In the genomic region with DNA sequence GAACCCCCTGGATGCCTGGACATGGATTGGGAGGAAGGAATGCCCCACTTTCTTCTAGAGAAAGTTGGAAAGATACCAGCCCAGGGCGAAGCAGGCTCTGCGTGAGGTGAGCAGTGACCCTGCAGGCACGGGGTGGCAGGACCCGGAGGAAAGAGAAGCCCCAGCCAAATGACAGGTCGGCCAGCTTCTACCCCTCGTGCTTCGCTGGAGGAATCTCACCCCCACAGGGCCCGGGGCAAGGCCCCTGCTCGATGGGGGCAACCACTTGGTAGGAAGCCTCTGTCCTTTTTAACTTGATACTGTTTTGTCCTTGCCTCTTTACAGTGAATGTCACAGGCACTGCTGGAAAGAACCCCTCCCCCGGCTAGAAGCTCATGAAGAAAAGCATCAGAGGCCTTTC, we compare ENCODE assay signal across 20 cellular contexts. TPM values are rescaled to one million over a fixed set of nuclear protein-coding genes. Genes with fewer than 3 reads are reported as not detected.
DNase-seq lines count a peak whose midpoint lies in the region; ATAC-seq and TF ChIP-seq lines count a peak whose summit lies in the region.
"Had no signal": no experiment of that assay in that cellular context is flagged by ENCODE, and none has a peak within 500 bp of the region (broad histone marks: within the 10 kb centered on the region; RNA-seq: fewer than 3 reads in every experiment).

No MANE protein-coding gene starts in this region.

- no peaks in the 10 kb centered on the region for H3K9me3 Mint-ChIP-seq in natural killer cell
- H3K9me3 Mint-ChIP-seq in stimulated activated effector memory CD8-positive, alpha-beta T cell treated with anti-CD3 and anti-CD28 coated beads, Interleukin-12 subunit alpha, Interleukin-12 subunit beta, amount 100 ng/mL, for 72 hours, result no peaks in the 10 kb centered on the region
- H3K9me3 Mint-ChIP-seq: CD4-positive, alpha-beta T cell had no signal

- H3K27ac ChIP-seq in adrenal gland (peak overlapping the region in 4 of 5 donors; percentile 0 to 94 (median 76)), esophagus muscularis mucosa (replicated peaks in 1 of 4) (no peak overlapping the region)
- H3K27ac ChIP-seq: KMS-11, SJSA1 had no signal

- ATAC-seq in natural killer cell, result no peak
- ATAC-seq in stimulated activated effector memory CD8-positive, alpha-beta T cell treated with anti-CD3 and anti-CD28 coated beads, Interleukin-12 subunit alpha, Interleukin-12 subunit beta, amount 100 ng/mL, for 72 hours, result no peak
- ATAC-seq: PC-3 had no signal

- DNase-seq in ELF-1 (ENCODE audit: low read depth, low spot score) (peak; percentile 66), adrenal gland (no peak), natural killer cell (no peak), iPS-NIHi7 (ENCODE audit: extremely low spot score) (no peak), DMS79 treated with DMSO at 0.1 percent for 48 hours (lab: John Stamatoyannopoulos, UW) (no peak), anterior cingulate cortex (lab: John Stamatoyannopoulos, UW) (no peak), esophagus muscularis mucosa (ENCODE audit: extremely low spot score) (no peak)
- no peak for DNase-seq in stimulated activated effector memory CD8-positive, alpha-beta T cell treated with anti-CD3 and anti-CD28 coated beads, Interleukin-12 subunit alpha, Interleukin-12 subunit beta, amount 100 ng/mL, for 72 hours (ENCODE audit: low spot score in 2 of 2)
- DNase-seq: ACHN; AML-193; Calu3; CD4-positive, alpha-beta T cell; GOT3; NCI-H1436; NCI-H2029; NCI-H2171; NCI-H774; PC-3 had no signal

- H3K4me3 ChIP-seq in adrenal gland (no peak overlapping the region), esophagus muscularis mucosa (no peak overlapping the region)
- H3K4me3 ChIP-seq: SJSA1 had no signal

- no peaks in the 10 kb centered on the region for H3K36me3 Mint-ChIP-seq in natural killer cell
- peaks cover 5% of the 10 kb centered on the region for H3K36me3 Mint-ChIP-seq in stimulated activated effector memory CD8-positive, alpha-beta T cell treated with anti-CD3 and anti-CD28 coated beads, Interleukin-12 subunit alpha, Interleukin-12 subunit beta, amount 100 ng/mL, for 72 hours

- no peaks in the 10 kb centered on the region for H3K27me3 Mint-ChIP-seq in natural killer cell (ENCODE audit: low read depth in 2 of 2)
- H3K27me3 Mint-ChIP-seq: CD4-positive, alpha-beta T cell had no signal

- TF ChIP-seq CTCF in adrenal gland (IDR thresholded peaks at IDR 0.05) (no peak), natural killer cell (IDR thresholded peaks at IDR 0.05) (no peak), esophagus muscularis mucosa (IDR thresholded peaks at IDR 0.05) (no peak)

- 47 to 51% (median 48%) methylated on average over 5 to 10 of the region's 10 CpGs for WGBS in adrenal gland, 4 donors
- WGBS in esophagus muscularis mucosa, result 88% methylated on average over 5 of the region's 10 CpGs

- no peaks in the 10 kb centered on the region for H3K27me3 ChIP-seq in adrenal gland
- H3K27me3 ChIP-seq in esophagus muscularis mucosa, result no peaks in the 10 kb centered on the region
- H3K27me3 ChIP-seq: SJSA1 had no signal

- H3K4me3 Mint-ChIP-seq in natural killer cell, result no peak overlapping the region
- no peak overlapping the region for H3K4me3 Mint-ChIP-seq in stimulated activated effector memory CD8-positive, alpha-beta T cell treated with anti-CD3 and anti-CD28 coated beads, Interleukin-12 subunit alpha, Interleukin-12 subunit beta, amount 100 ng/mL, for 72 hours
- H3K4me3 Mint-ChIP-seq: CD4-positive, alpha-beta T cell had no signal

- intact Hi-C loops in adrenal gland (cut with DNase I) (no loop called here), natural killer cell (cut with micrococcal nuclease) (no loop called here), esophagus muscularis mucosa (cut with DNase I) (no loop called here)

- H3K36me3 ChIP-seq in adrenal gland (replicated peaks in 1 of 2) (no peaks in the 10 kb centered on the region), esophagus muscularis mucosa (no peaks in the 10 kb centered on the region)
- H3K36me3 ChIP-seq: SJSA1 had no signal

- peaks cover 93 to 97% of the 10 kb centered on the region in 2 donors for H3K4me1 Mint-ChIP-seq in natural killer cell
- peaks cover 81% of the 10 kb centered on the region for H3K4me1 Mint-ChIP-seq in stimulated activated effector memory CD8-positive, alpha-beta T cell treated with anti-CD3 and anti-CD28 coated beads, Interleukin-12 subunit alpha, Interleukin-12 subunit beta, amount 100 ng/mL, for 72 hours

- H3K27ac Mint-ChIP-seq in natural killer cell, result peak overlapping the region; percentile 92 to 98
- H3K27ac Mint-ChIP-seq in stimulated activated effector memory CD8-positive, alpha-beta T cell treated with anti-CD3 and anti-CD28 coated beads, Interleukin-12 subunit alpha, Interleukin-12 subunit beta, amount 100 ng/mL, for 72 hours, result peak overlapping the region; percentile 80
- H3K27ac Mint-ChIP-seq: CD4-positive, alpha-beta T cell had no signal

- H3K4me1 ChIP-seq in adrenal gland (replicated peaks in 1 of 2), result peaks cover 28 to 78% of the 10 kb centered on the region in 2 donors
- peaks cover 0 to 8% (median 5%) of the 10 kb centered on the region in 4 donors for H3K4me1 ChIP-seq in esophagus muscularis mucosa
- H3K4me1 ChIP-seq: SJSA1 had no signal

- no peak for TF ChIP-seq POLR2A in adrenal gland (IDR thresholded peaks at IDR 0.05)
- TF ChIP-seq POLR2A in esophagus muscularis mucosa (IDR thresholded peaks at IDR 0.05; ENCODE audit: low read depth), result no peak

- no peak for TF ChIP-seq EP300 in esophagus muscularis mucosa (IDR thresholded peaks at IDR 0.05)

- H3K9me3 ChIP-seq in adrenal gland (replicated peaks in 1 of 3), result no peaks in the 10 kb centered on the region
- no peaks in the 10 kb centered on the region for H3K9me3 ChIP-seq in esophagus muscularis mucosa
- H3K9me3 ChIP-seq: SJSA1 had no signal

RNA-seq across cellular contexts. Expression of a gene that starts 54.5 kb away (rescaled TPM):
- 100 to 1,000 TPM; 134 to 830 (median 180) TPM for total RNA-seq in adrenal gland
- polyA plus RNA-seq in adrenal gland, result 1,000 to 10,000 TPM in 1 of 3 donors, 100 to 1,000 TPM in 2; 119 to 1,158 (median 135) TPM
- total RNA-seq in natural killer cell, result 100 to 1,000 TPM in 1 of 3 donors, 10 to 100 TPM in 2; 89.4 to 129 (median 91.0) TPM
- total RNA-seq in esophagus muscularis mucosa, result 10 to 100 TPM; 26.2 to 56.5 (median 38.2) TPM

Comparison
In these comparisons a context has a peak if more than half of its experiments do, and no peak if none do; other contexts are left out.
1. H3K27ac ChIP-seq: peak in adrenal gland (4 of 5); none in esophagus muscularis mucosa (0 of 4).